Comparison of ENCODE assay signal across 1 cellular context in the genomic region with DNA sequence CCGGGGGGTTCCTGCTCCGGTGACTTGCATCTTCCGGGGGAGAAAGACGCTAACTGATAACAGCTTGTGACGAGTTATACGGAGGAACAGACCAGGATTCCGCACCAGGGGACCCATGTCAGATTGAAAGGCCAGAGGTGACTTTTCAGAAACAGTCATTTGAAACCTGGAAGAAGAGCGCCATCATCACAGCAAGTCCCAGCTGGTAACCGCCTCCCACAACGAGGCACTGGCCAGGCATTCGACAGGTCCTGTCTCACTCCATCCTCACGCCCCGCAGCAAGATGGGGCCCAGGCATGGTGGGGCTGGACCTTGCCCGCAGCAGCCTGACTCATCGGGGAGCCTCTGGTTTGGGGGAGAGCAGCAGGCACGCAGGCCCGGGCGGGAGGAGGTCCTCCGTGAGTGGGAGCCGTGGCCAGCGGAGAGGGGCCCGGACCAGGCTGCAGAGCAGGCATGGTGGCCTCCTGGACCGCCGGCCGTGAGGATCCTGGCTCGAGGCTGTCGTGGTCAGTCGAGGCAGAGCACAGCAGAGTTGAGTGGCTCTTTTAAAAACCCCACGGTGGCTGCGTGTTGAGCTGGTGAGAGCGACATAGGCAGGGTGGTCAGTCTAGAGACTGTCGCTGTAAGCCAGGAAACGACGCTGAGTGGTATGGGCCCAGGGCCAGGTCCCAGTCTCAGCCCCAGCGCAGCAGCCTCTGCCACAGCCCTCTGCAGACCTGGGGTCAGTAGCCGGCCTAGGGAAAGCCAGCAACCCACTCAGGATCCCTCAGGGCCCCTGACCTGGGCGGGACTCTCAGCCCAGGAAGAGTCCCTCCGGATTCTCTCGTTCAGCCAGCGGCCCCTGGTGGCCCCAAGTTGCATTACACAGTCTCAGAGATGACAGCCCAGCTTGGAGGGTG.
TF ChIP-seq lines count a peak whose summit lies in the region.

No MANE protein-coding gene starts in this region.

TF ChIP-seq in HCT116, 20 proteins besides CTCF, POLR2A, EP300 and RAD21 (continued from another document):
- TF ChIP-seq, protein P1, sequence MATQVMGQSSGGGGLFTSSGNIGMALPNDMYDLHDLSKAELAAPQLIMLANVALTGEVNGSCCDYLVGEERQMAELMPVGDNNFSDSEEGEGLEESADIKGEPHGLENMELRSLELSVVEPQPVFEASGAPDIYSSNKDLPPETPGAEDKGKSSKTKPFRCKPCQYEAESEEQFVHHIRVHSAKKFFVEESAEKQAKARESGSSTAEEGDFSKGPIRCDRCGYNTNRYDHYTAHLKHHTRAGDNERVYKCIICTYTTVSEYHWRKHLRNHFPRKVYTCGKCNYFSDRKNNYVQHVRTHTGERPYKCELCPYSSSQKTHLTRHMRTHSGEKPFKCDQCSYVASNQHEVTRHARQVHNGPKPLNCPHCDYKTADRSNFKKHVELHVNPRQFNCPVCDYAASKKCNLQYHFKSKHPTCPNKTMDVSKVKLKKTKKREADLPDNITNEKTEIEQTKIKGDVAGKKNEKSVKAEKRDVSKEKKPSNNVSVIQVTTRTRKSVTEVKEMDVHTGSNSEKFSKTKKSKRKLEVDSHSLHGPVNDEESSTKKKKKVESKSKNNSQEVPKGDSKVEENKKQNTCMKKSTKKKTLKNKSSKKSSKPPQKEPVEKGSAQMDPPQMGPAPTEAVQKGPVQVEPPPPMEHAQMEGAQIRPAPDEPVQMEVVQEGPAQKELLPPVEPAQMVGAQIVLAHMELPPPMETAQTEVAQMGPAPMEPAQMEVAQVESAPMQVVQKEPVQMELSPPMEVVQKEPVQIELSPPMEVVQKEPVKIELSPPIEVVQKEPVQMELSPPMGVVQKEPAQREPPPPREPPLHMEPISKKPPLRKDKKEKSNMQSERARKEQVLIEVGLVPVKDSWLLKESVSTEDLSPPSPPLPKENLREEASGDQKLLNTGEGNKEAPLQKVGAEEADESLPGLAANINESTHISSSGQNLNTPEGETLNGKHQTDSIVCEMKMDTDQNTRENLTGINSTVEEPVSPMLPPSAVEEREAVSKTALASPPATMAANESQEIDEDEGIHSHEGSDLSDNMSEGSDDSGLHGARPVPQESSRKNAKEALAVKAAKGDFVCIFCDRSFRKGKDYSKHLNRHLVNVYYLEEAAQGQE (IDR thresholded peaks at IDR 0.05; ENCODE audit: low read depth) = no peak
- no peak for TF ChIP-seq CEBPB (IDR thresholded peaks at IDR 0.05; ENCODE audit: low read depth)
